Comparison of ENCODE assay signal across 32 cellular contexts in genomic region chr13:74335370-74335769, GRCh38.
"Had no signal": no experiment of that assay in that cellular context is flagged by ENCODE, and none has a peak within 500 bp of the region (broad histone marks: within the 10 kb centered on the region; RNA-seq: fewer than 3 reads in every experiment).

No MANE protein-coding gene starts in this region.

- DNase-seq: activated effector memory CD4-positive, alpha-beta T cell treated with anti-CD3 and anti-CD28 coated beads, Interleukin-2, amount 50 U/mL, for 16 hours; activated effector memory CD4-positive, alpha-beta T cell treated with Interleukin-2 at 50 U/mL for 16 hours; activated gamma-delta T cell; activated gamma-delta T cell treated with Interleukin-2 at 50 U/mL for 16 hours; activated naive CD4-positive, alpha-beta T cell; activated naive CD4-positive, alpha-beta T cell treated with anti-CD3 and anti-CD28 coated beads for 36 hours; activated naive CD4-positive, alpha-beta T cell treated with anti-CD3 and anti-CD28 coated beads, Interleukin-2, amount 10 ng/mL, durations not matched to agents 7 days and 5 days; activated naive CD4-positive, alpha-beta T cell treated with anti-CD3 and anti-CD28 coated beads, Interleukin-2, amount 50 U/mL, for 16 hours; activated naive CD4-positive, alpha-beta T cell treated with Interleukin-2 at 50 U/mL for 16 hours; activated naive CD8-positive, alpha-beta T cell treated with anti-CD3 and anti-CD28 coated beads for 36 hours; activated naive CD8-positive, alpha-beta T cell treated with anti-CD3 and anti-CD28 coated beads, Interleukin-2, amount 10 ng/mL, durations not matched to agents 7 days and 5 days; activated naive CD8-positive, alpha-beta T cell treated with anti-CD3 and anti-CD28 coated beads, Interleukin-2, amount 50 U/mL, for 24 hours; activated T-cell treated with anti-CD3 and anti-CD28 coated beads, Interleukin-2, amount 50 U/mL, for 1 hour; activated T-cell treated with anti-CD3 and anti-CD28 coated beads, Interleukin-2, amount 50 U/mL, for 24 hours; activated T-cell treated with anti-CD3 and anti-CD28 coated beads, Interleukin-2, amount 50 U/mL, for 4 hours; activated T-cell treated with anti-CD3 and anti-CD28 coated beads, Interleukin-2, amount 50 U/mL, for 48 hours; activated T-cell treated with anti-CD3 and anti-CD28 coated beads, Interleukin-2, amount 50 U/mL, for 72 hours; adrenal gland; amniotic stem cell; amygdala; anterior cingulate cortex; aorta; body of pancreas; brain microvascular endothelial cell; caudate nucleus; central memory CD4-positive, alpha-beta T cell; cerebellar nuclear complex had no signal

- H3K36me3 ChIP-seq: adrenal gland, ascending aorta, brain microvascular endothelial cell, breast epithelium, cardiac muscle cell had no signal

- H3K27ac ChIP-seq: adrenal gland, ascending aorta, body of pancreas, brain microvascular endothelial cell, breast epithelium, cardiac muscle cell had no signal

- ATAC-seq: activated naive CD4-positive, alpha-beta T cell treated with anti-CD3 and anti-CD28 coated beads, Interleukin-2, amount 50 U/mL, for 72 hours; activated naive CD8-positive, alpha-beta T cell treated with anti-CD3 and anti-CD28 coated beads, Interleukin-2, amount 50 U/mL, for 24 hours; activated T-cell treated with anti-CD3 and anti-CD28 coated beads, Interleukin-2, amount 50 U/mL, for 4 hours; activated T-cell treated with anti-CD3 and anti-CD28 coated beads, Interleukin-2, amount 50 U/mL, for 72 hours; activated T-helper 17 cell treated with anti-CD3 and anti-CD28 coated beads, Interleukin-2, amount 50 U/mL, for 72 hours; body of pancreas had no signal

- H3K9me3 ChIP-seq: adrenal gland, ascending aorta had no signal

- H3K27me3 ChIP-seq: adrenal gland, ascending aorta, body of pancreas, brain microvascular endothelial cell, breast epithelium, cardiac muscle cell had no signal

- H3K4me1 ChIP-seq: adrenal gland, ascending aorta, body of pancreas, breast epithelium had no signal

- H3K4me3 ChIP-seq: adrenal gland, ascending aorta, body of pancreas, breast epithelium, cardiac muscle cell had no signal
